Comparison of ENCODE assay signal across 34 cellular contexts in genomic region chr2:178635897-178636296, GRCh38.
"Had no signal": no experiment of that assay in that cellular context is flagged by ENCODE, and none has a peak within 500 bp of the region (broad histone marks: within the 10 kb centered on the region; RNA-seq: fewer than 3 reads in every experiment).

No MANE protein-coding gene starts in this region.

- DNase-seq: activated B cell treated with CpG ODN at 0.5 μM for 24 hours; activated CD4-positive, alpha-beta T cell treated with anti-CD3 and anti-CD28 coated beads for 48 hours; activated CD4-positive, alpha-beta T cell treated with anti-CD3 and anti-CD28 coated beads, Interleukin-2, amount 50 U/mL, for 1 hour; activated CD4-positive, alpha-beta T cell treated with anti-CD3 and anti-CD28 coated beads, Interleukin-2, amount 50 U/mL, for 48 hours; activated CD8-positive, alpha-beta memory T cell treated with anti-CD3 and anti-CD28 coated beads for 24 hours; activated CD8-positive, alpha-beta T cell treated with anti-CD3 and anti-CD28 coated beads for 36 hours; activated effector memory CD4-positive, alpha-beta T cell treated with Interleukin-2 at 50 U/mL for 16 hours; activated gamma-delta T cell treated with Interleukin-2 at 50 U/mL for 16 hours; activated naive CD4-positive, alpha-beta T cell treated with anti-CD3 and anti-CD28 coated beads, Interleukin-2, amount 50 U/mL, for 16 hours; activated naive CD4-positive, alpha-beta T cell treated with Interleukin-2 at 50 U/mL for 16 hours; activated T-cell treated with anti-CD3 and anti-CD28 coated beads, Interleukin-2, amount 50 U/mL, for 4 hours; amniotic stem cell; anterior cingulate cortex; brain microvascular endothelial cell; central memory CD4-positive, alpha-beta T cell; cerebellar nuclear complex; colonic mucosa; effector CD8-positive, alpha-beta T cell; esophagus squamous epithelium; foreskin melanocyte; T-helper 1 cell; T-helper 17 cell; T1000; WERI-Rb-1 had no signal

- H3K27ac Mint-ChIP-seq: activated B cell treated with CpG ODN at 0.5 μM for 24 hours; activated CD8-positive, alpha-beta T cell treated with anti-CD3 and anti-CD28 coated beads for 36 hours; activated naive CD8-positive, alpha-beta T cell; activated T-helper 17 cell treated with anti-CD3 and anti-CD28 coated beads, Interleukin-2, amount 50 U/mL, for 72 hours; T-helper 17 cell; T-helper 2 cell treated with Interferon-gamma antibody and Interleukin-4, amounts not matched to agents 5 μg/mL and 100 μg/mL, for 36 hours had no signal

- ATAC-seq: activated CD4-positive, CD25-positive, alpha-beta regulatory T cell treated with anti-CD3 and anti-CD28 coated beads, Interleukin-2, amount 50 U/mL, for 24 hours; activated CD8-positive, alpha-beta T cell treated with anti-CD3 and anti-CD28 coated beads for 36 hours; activated T-cell treated with anti-CD3 and anti-CD28 coated beads, Interleukin-2, amount 50 U/mL, for 4 hours; activated T-helper 17 cell treated with anti-CD3 and anti-CD28 coated beads, Interleukin-2, amount 50 U/mL, for 72 hours; gastroesophageal sphincter; T-helper 17 cell had no signal

- FAIRE-seq: astrocyte, bronchial epithelial cell, endometrium, endothelial cell of umbilical vein had no signal

- H3K9me3 ChIP-seq: colonic mucosa, esophagus squamous epithelium, gastroesophageal sphincter had no signal

- H3K4me3 Mint-ChIP-seq: activated B cell treated with CpG ODN at 0.5 μM for 24 hours; activated CD8-positive, alpha-beta T cell treated with anti-CD3 and anti-CD28 coated beads for 36 hours; activated naive CD8-positive, alpha-beta T cell; activated T-cell treated with anti-CD3 and anti-CD28 coated beads, Interleukin-2, amount 50 U/mL, for 4 hours; activated T-helper 17 cell treated with anti-CD3 and anti-CD28 coated beads, Interleukin-2, amount 50 U/mL, for 72 hours; T-helper 17 cell; T-helper 2 cell treated with Interferon-gamma antibody and Interleukin-4, amounts not matched to agents 5 μg/mL and 100 μg/mL, for 36 hours had no signal

- H3K27ac ChIP-seq: brain microvascular endothelial cell, colonic mucosa, epithelial cell of prostate, esophagus squamous epithelium, gastroesophageal sphincter, WERI-Rb-1 had no signal

- H3K27me3 ChIP-seq: brain microvascular endothelial cell, colonic mucosa, esophagus squamous epithelium, gastroesophageal sphincter had no signal

- H3K4me1 Mint-ChIP-seq: activated B cell treated with CpG ODN at 0.5 μM for 24 hours; activated T-helper 17 cell treated with anti-CD3 and anti-CD28 coated beads, Interleukin-2, amount 50 U/mL, for 72 hours; T-helper 17 cell had no signal

- H3K4me1 ChIP-seq: colonic mucosa, esophagus squamous epithelium, gastroesophageal sphincter had no signal

- H3K9me3 Mint-ChIP-seq: activated B cell treated with CpG ODN at 0.5 μM for 24 hours; activated CD8-positive, alpha-beta T cell treated with anti-CD3 and anti-CD28 coated beads for 36 hours; activated T-cell treated with anti-CD3 and anti-CD28 coated beads, Interleukin-2, amount 50 U/mL, for 4 hours; activated T-helper 17 cell treated with anti-CD3 and anti-CD28 coated beads, Interleukin-2, amount 50 U/mL, for 72 hours; T-helper 2 cell treated with Interferon-gamma antibody and Interleukin-4, amounts not matched to agents 5 μg/mL and 100 μg/mL, for 36 hours had no signal

- H3K27me3 Mint-ChIP-seq: activated B cell treated with CpG ODN at 0.5 μM for 24 hours; activated CD8-positive, alpha-beta T cell treated with anti-CD3 and anti-CD28 coated beads for 36 hours; activated naive CD8-positive, alpha-beta T cell; activated T-helper 17 cell treated with anti-CD3 and anti-CD28 coated beads, Interleukin-2, amount 50 U/mL, for 72 hours; T-helper 17 cell had no signal

- H3K4me3 ChIP-seq: colonic mucosa, esophagus squamous epithelium, gastroesophageal sphincter had no signal

- H3K36me3 ChIP-seq: brain microvascular endothelial cell, colonic mucosa, esophagus squamous epithelium, gastroesophageal sphincter had no signal
